8 cellular contexts compared by ENCODE assay signal in the genomic region with DNA sequence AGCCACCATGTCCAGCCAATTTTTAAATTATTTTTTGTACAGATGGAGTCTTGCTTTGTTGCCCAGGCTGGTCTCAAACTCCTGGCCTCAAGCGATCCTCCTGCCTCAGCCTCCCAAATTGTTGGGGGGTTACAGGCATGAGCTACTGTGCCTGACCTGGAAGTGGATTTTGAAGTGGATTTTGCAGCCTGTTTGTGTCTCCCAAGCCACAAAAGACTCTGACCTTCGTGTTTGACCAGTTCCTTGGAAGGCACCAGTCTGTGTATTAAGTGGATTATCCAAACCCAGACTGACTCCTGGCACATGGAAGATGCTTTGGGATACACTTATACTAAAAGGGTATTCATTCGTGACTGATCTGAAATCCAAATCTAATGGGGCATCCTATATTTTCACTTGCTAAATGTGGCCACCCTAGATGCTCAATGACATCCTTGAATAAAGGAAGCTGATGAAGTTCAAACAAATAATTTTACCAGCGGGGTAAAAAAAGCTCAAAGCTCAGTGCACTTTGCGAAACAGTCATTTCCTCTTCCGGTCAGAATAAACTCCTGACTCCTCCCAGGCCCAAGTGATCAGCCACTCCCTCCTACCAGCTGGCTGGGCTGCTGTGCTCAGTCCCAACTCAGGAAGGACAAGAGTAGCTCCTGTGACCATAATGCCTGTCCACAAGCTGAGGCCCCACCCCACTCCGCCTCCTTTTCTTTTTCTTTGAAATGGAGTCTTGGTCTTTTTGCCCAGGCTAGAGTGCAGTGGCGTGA. TPM values are rescaled to one million over a fixed set of nuclear protein-coding genes. Genes with fewer than 3 reads are reported as not detected.
DNase-seq lines count a peak whose midpoint lies in the region; ATAC-seq and TF ChIP-seq lines count a peak whose summit lies in the region.

No MANE protein-coding gene starts in this region.

- DNase-seq in Daoy (ENCODE audit: low read depth), result peak; percentile 60
- peak; percentile 61 for DNase-seq in HT-29 (ENCODE audit: low spot score)
- DNase-seq in T-helper 1 cell, result peak in 3 of 5 donors; percentile 14 to 79 (median 29)
- DNase-seq in epithelial cell of prostate (ENCODE audit: low read depth, low spot score), result no peak
- DNase-seq in cerebellar cortex (ENCODE audit: low spot score), result no peak

- TF ChIP-seq CTCF in neutrophil (IDR thresholded peaks at IDR 0.05), result no peak

- H3K4me1 ChIP-seq in neutrophil (ENCODE audit: control insufficient read depth in 1 of 2, insufficient read depth in 1 of 2, low read depth in 1 of 2, low read length in 1 of 2), result peaks cover 51 to 63% of the 10 kb centered on the region in 2 experiments

- ATAC-seq in GM19455 (IDR thresholded peaks at IDR 0.05; ENCODE audit: unreplicated experiment) (peak; percentile 69), GM18520 (IDR thresholded peaks at IDR 0.05; ENCODE audit: unreplicated experiment) (no peak)

- H3K27ac ChIP-seq in epithelial cell of prostate (peak overlapping the region; percentile 60), neutrophil (peak overlapping the region; percentile 87)

- no peaks in the 10 kb centered on the region for H3K9me3 ChIP-seq in neutrophil

- H3K36me3 ChIP-seq in neutrophil, result no peaks in the 10 kb centered on the region

- peak overlapping the region; percentile 31 to 42 for H3K4me3 ChIP-seq in neutrophil (ENCODE audit: low read depth in 1 of 2, low read length in 1 of 2)

- H3K27me3 ChIP-seq in neutrophil, result no peaks in the 10 kb centered on the region

RNA-seq across cellular contexts. Expression of a gene that starts 32.6 kb away (rescaled TPM):
- total RNA-seq in Daoy (2014; rRNA removed; shearing (Covaris generic)), result 43.9 and 45.6 TPM in 2 replicates
- total RNA-seq in HT-29 (2014; rRNA removed; shearing (Covaris generic)), result 85.8 and 96.7 TPM in 2 replicates

RNA-seq across cellular contexts. Expression of a gene that starts 52.2 kb away (rescaled TPM):
- total RNA-seq in Daoy (2014; rRNA removed; shearing (Covaris generic)), result 12.8 and 17.5 TPM in 2 replicates
- 32.2 and 34.7 TPM in 2 replicates for total RNA-seq in HT-29 (2014; rRNA removed; shearing (Covaris generic))

RNA-seq across cellular contexts. Expression of a gene that starts 52.5 kb away (rescaled TPM):
- 20.8 and 44.8 TPM in 2 replicates for total RNA-seq in Daoy (2014; rRNA removed; shearing (Covaris generic))
- total RNA-seq in HT-29 (2014; rRNA removed; shearing (Covaris generic)), result 27.8 and 35.2 TPM in 2 replicates

Comparison
In these comparisons a context has a peak if more than half of its experiments do, and no peak if none do; other contexts are left out.
1. DNase-seq: peak in Daoy (single experiment), HT-29 (single experiment) and T-helper 1 cell (3 of 5); none in epithelial cell of prostate (single experiment) and cerebellar cortex (single experiment).